ENCODE assay signal across 16 cellular contexts in the genomic region with DNA sequence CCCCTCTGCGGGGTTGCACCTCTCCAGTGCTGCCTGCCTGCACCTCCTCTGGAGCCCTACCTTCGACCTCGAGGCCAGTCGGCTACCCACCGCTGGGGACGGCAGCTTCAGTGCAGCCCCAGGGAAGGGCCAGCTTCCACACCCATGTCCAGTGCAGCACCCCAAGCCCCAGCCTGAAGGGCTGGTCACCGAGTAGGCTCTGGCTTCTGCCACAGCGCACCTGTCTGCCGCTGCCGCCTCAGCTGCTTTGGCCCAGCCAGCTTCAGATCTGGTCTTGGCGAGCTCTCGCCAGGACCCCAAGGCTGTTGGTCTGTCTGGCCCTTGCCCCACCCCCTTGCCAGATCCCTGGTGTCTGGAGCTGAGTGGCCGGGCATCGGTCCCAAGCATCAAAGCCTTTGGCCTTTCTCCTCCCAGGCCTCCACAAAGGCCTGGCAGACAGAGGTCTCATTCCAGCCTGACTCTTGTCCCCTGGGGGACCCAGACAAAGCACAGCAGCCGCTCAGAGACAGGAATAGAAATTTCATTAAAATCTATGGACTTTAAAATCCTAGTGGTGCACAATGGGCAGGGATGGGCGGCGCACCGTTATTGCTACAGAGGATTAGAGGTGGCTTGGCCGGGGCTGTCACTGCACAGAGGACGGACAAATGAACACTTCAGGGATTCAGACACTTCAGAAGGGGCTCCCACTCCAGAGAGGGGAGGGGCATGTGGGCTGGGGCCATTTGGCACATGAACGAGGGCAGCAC.
"Had no signal": no experiment of that assay in that cellular context is flagged by ENCODE, and none has a peak within 500 bp of the region (broad histone marks: within the 10 kb centered on the region; RNA-seq: fewer than 3 reads in every experiment).

No MANE protein-coding gene starts in this region.

- H3K27me3 ChIP-seq: breast epithelium, gastroesophageal sphincter, thyroid gland, uterus had no signal

- H3K4me1 ChIP-seq: uterus had no signal

- H3K27ac Mint-ChIP-seq: activated CD4-positive, alpha-beta T cell treated with anti-CD3 and anti-CD28 coated beads for 36 hours; activated CD8-positive, alpha-beta T cell treated with anti-CD3 and anti-CD28 coated beads for 36 hours; activated naive CD8-positive, alpha-beta T cell treated with anti-CD3 and anti-CD28 coated beads for 36 hours; activated T-cell treated with anti-CD3 and anti-CD28 coated beads, Interleukin-2, amount 50 U/mL, for 72 hours had no signal

- H3K4me3 ChIP-seq: breast epithelium, gastroesophageal sphincter, thyroid gland, uterus had no signal

- H3K36me3 ChIP-seq: breast epithelium, thyroid gland, uterus had no signal

- H3K27ac ChIP-seq: breast epithelium, gastroesophageal sphincter, thyroid gland, VCaP had no signal

- H3K9me3 ChIP-seq: breast epithelium, gastroesophageal sphincter, thyroid gland, uterus had no signal

- H3K9me3 Mint-ChIP-seq: activated CD8-positive, alpha-beta T cell treated with anti-CD3 and anti-CD28 coated beads for 36 hours; activated naive CD8-positive, alpha-beta T cell treated with anti-CD3 and anti-CD28 coated beads for 36 hours; activated T-cell treated with anti-CD3 and anti-CD28 coated beads, Interleukin-2, amount 50 U/mL, for 72 hours; stimulated activated naive CD8-positive, alpha-beta T cell treated with anti-CD3 and anti-CD28 coated beads, Interleukin-15, amount 100 ng/mL, for 72 hours had no signal

- DNase-seq: activated CD4-positive, alpha-beta T cell treated with anti-CD3 and anti-CD28 coated beads for 36 hours; activated CD8-positive, alpha-beta memory T cell treated with anti-CD3 and anti-CD28 coated beads, Interleukin-2, amount 50 U/mL, for 4 hours; activated CD8-positive, alpha-beta T cell treated with anti-CD3 and anti-CD28 coated beads for 36 hours; activated gamma-delta T cell treated with Interleukin-2 at 50 U/mL for 16 hours; activated naive CD8-positive, alpha-beta T cell treated with anti-CD3 and anti-CD28 coated beads for 36 hours; activated T-cell treated with anti-CD3 and anti-CD28 coated beads, Interleukin-2, amount 50 U/mL, for 72 hours; effector CD4-positive, alpha-beta T cell; kidney; left ventricle myocardium superior; stimulated activated CD4-positive, alpha-beta T cell treated with anti-CD3 and anti-CD28 coated beads, Interleukin-4, amount 100 ng/mL, for 4 hours; stimulated activated naive CD8-positive, alpha-beta T cell treated with anti-CD3 and anti-CD28 coated beads, Interleukin-15, amount 100 ng/mL, for 72 hours; thyroid gland; uterus had no signal

- H3K4me3 Mint-ChIP-seq: activated CD4-positive, alpha-beta T cell treated with anti-CD3 and anti-CD28 coated beads for 36 hours; activated CD8-positive, alpha-beta T cell treated with anti-CD3 and anti-CD28 coated beads for 36 hours; activated naive CD8-positive, alpha-beta T cell treated with anti-CD3 and anti-CD28 coated beads for 36 hours; activated T-cell treated with anti-CD3 and anti-CD28 coated beads, Interleukin-2, amount 50 U/mL, for 72 hours; stimulated activated naive CD8-positive, alpha-beta T cell treated with anti-CD3 and anti-CD28 coated beads, Interleukin-15, amount 100 ng/mL, for 72 hours had no signal

- H3K27me3 Mint-ChIP-seq: activated CD4-positive, alpha-beta T cell treated with anti-CD3 and anti-CD28 coated beads for 36 hours; activated CD8-positive, alpha-beta T cell treated with anti-CD3 and anti-CD28 coated beads for 36 hours; activated naive CD8-positive, alpha-beta T cell treated with anti-CD3 and anti-CD28 coated beads for 36 hours; stimulated activated naive CD8-positive, alpha-beta T cell treated with anti-CD3 and anti-CD28 coated beads, Interleukin-15, amount 100 ng/mL, for 72 hours had no signal
